Comparison of ENCODE assay signal across 35 cellular contexts in genomic region chr10:97587183-97587582, GRCh38. TPM values are rescaled to one million over a fixed set of nuclear protein-coding genes. Genes with fewer than 3 reads are reported as not detected.
"Had no signal": no experiment of that assay in that cellular context is flagged by ENCODE, and none has a peak within 500 bp of the region (broad histone marks: within the 10 kb centered on the region; RNA-seq: fewer than 3 reads in every experiment).

No MANE protein-coding gene starts in this region.

- H3K4me1 Mint-ChIP-seq: activated B cell treated with CpG ODN at 0.5 μM for 24 hours; activated naive CD4-positive, alpha-beta T cell treated with anti-CD3 and anti-CD28 coated beads, Interleukin-2, amount 50 U/mL, for 24 hours; stimulated activated naive B cell treated with anti-CD40 and anti-IgM and Interleukin-4, amounts not matched to agents 10 μg/mL and 1 μg/mL and 100 μg/mL, for 72 hours had no signal

- FAIRE-seq: colon, endometrium had no signal

- DNase-seq: activated B cell treated with CpG ODN at 0.5 μM for 24 hours; activated CD4-positive, alpha-beta T cell treated with anti-CD3 and anti-CD28 coated beads, Interleukin-2, amount 50 U/mL, for 1 hour; activated CD8-positive, alpha-beta T cell treated with anti-CD3 and anti-CD28 coated beads for 36 hours; activated naive CD8-positive, alpha-beta T cell treated with anti-CD3 and anti-CD28 coated beads, Interleukin-2, amount 50 U/mL, for 24 hours; activated T-cell treated with anti-CD3 and anti-CD28 coated beads, Interleukin-2, amount 50 U/mL, for 48 hours; amygdala; dermis blood vessel endothelial cell; effector CD8-positive, alpha-beta T cell; hypothalamus; immature natural killer cell; mucosa of descending colon; nephron progenitor cell; stimulated activated CD4-positive, alpha-beta T cell treated with anti-CD3 and anti-CD28 coated beads, Interleukin-1b, Interleukin-23, amount 100 ng/mL, for 48 hours; stimulated activated CD4-positive, alpha-beta T cell treated with anti-CD3 and anti-CD28 coated beads, Interleukin-4, amount 100 ng/mL, for 4 hours; stimulated activated CD8-positive, alpha-beta memory T cell treated with anti-CD3 and anti-CD28 coated beads, Interleukin-4, amount 100 ng/mL, for 48 hours; stimulated activated naive B cell treated with anti-CD40 and anti-IgM and Interleukin-4, amounts not matched to agents 10 μg/mL and 1 μg/mL and 100 μg/mL, for 72 hours; stomach; thyroid gland; upper lobe of right lung had no signal

- H3K27ac ChIP-seq: breast epithelium, epithelial cell of prostate, gastroesophageal sphincter, neutrophil, stomach, thyroid gland, upper lobe of right lung had no signal

- H3K4me3 ChIP-seq: breast epithelium, gastroesophageal sphincter, lung, mucosa of descending colon, smooth muscle cell, stomach, thyroid gland, upper lobe of right lung had no signal

- H3K36me3 ChIP-seq: breast epithelium, gastroesophageal sphincter, neutrophil, stomach, thyroid gland, upper lobe of right lung had no signal

- H3K27ac Mint-ChIP-seq: activated B cell treated with CpG ODN at 0.5 μM for 24 hours; activated CD8-positive, alpha-beta T cell treated with anti-CD3 and anti-CD28 coated beads for 36 hours; activated naive CD4-positive, alpha-beta T cell treated with anti-CD3 and anti-CD28 coated beads, Interleukin-2, amount 50 U/mL, for 24 hours; activated naive CD8-positive, alpha-beta T cell treated with anti-CD3 and anti-CD28 coated beads, Interleukin-2, amount 50 U/mL, for 24 hours; activated T-helper 2 cell treated with anti-CD3 and anti-CD28 coated beads, Interferon-gamma antibody, Interleukin-2, Interleukin-4, amounts not matched to agents 10 μg/mL and 5 μg/mL and 100 μg/mL, durations not matched to agents 14 hours and 24 hours and 36 hours; nephron progenitor cell; stimulated activated naive B cell treated with anti-CD40 and anti-IgM and Interleukin-4, amounts not matched to agents 10 μg/mL and 1 μg/mL and 100 μg/mL, for 72 hours had no signal

- H3K4me2 ChIP-seq: smooth muscle cell had no signal

- H3K9me3 ChIP-seq: breast epithelium, gastroesophageal sphincter, mucosa of descending colon, neutrophil, stomach, thyroid gland, upper lobe of right lung had no signal

- H3K4me1 ChIP-seq: breast epithelium, gastroesophageal sphincter, stomach, upper lobe of right lung had no signal

- H3K36me3 Mint-ChIP-seq: activated naive CD4-positive, alpha-beta T cell treated with anti-CD3 and anti-CD28 coated beads, Interleukin-2, amount 50 U/mL, for 24 hours; immature natural killer cell; stimulated activated naive B cell treated with anti-CD40 and anti-IgM and Interleukin-4, amounts not matched to agents 10 μg/mL and 1 μg/mL and 100 μg/mL, for 72 hours had no signal

- H3K4me3 Mint-ChIP-seq: activated B cell treated with CpG ODN at 0.5 μM for 24 hours; activated CD8-positive, alpha-beta T cell treated with anti-CD3 and anti-CD28 coated beads for 36 hours; activated naive CD4-positive, alpha-beta T cell treated with anti-CD3 and anti-CD28 coated beads, Interleukin-2, amount 50 U/mL, for 24 hours; activated naive CD8-positive, alpha-beta T cell treated with anti-CD3 and anti-CD28 coated beads, Interleukin-2, amount 50 U/mL, for 24 hours; central memory CD8-positive, alpha-beta T cell; immature natural killer cell; nephron progenitor cell; stimulated activated naive B cell treated with anti-CD40 and anti-IgM and Interleukin-4, amounts not matched to agents 10 μg/mL and 1 μg/mL and 100 μg/mL, for 72 hours had no signal

- ATAC-seq: activated CD8-positive, alpha-beta T cell treated with anti-CD3 and anti-CD28 coated beads for 36 hours; gastroesophageal sphincter; left lobe of liver; mucosa of descending colon; stimulated activated naive B cell treated with anti-CD40 and anti-IgM and Interleukin-4, amounts not matched to agents 10 μg/mL and 1 μg/mL and 100 μg/mL, for 72 hours; upper lobe of right lung had no signal

- H3K9me3 Mint-ChIP-seq: activated B cell treated with CpG ODN at 0.5 μM for 24 hours; activated CD8-positive, alpha-beta T cell treated with anti-CD3 and anti-CD28 coated beads for 36 hours; activated naive CD4-positive, alpha-beta T cell treated with anti-CD3 and anti-CD28 coated beads, Interleukin-2, amount 50 U/mL, for 24 hours; activated naive CD8-positive, alpha-beta T cell treated with anti-CD3 and anti-CD28 coated beads, Interleukin-2, amount 50 U/mL, for 24 hours; activated T-helper 2 cell treated with anti-CD3 and anti-CD28 coated beads, Interferon-gamma antibody, Interleukin-2, Interleukin-4, amounts not matched to agents 10 μg/mL and 5 μg/mL and 100 μg/mL, durations not matched to agents 14 hours and 24 hours and 36 hours; central memory CD8-positive, alpha-beta T cell; immature natural killer cell; nephron progenitor cell; stimulated activated naive B cell treated with anti-CD40 and anti-IgM and Interleukin-4, amounts not matched to agents 10 μg/mL and 1 μg/mL and 100 μg/mL, for 72 hours had no signal

- H3K27me3 ChIP-seq: breast epithelium, gastroesophageal sphincter, neutrophil, stomach, thyroid gland, upper lobe of right lung had no signal

- H3K27me3 Mint-ChIP-seq: activated B cell treated with CpG ODN at 0.5 μM for 24 hours; activated CD8-positive, alpha-beta T cell treated with anti-CD3 and anti-CD28 coated beads for 36 hours; activated naive CD4-positive, alpha-beta T cell treated with anti-CD3 and anti-CD28 coated beads, Interleukin-2, amount 50 U/mL, for 24 hours; activated naive CD8-positive, alpha-beta T cell treated with anti-CD3 and anti-CD28 coated beads, Interleukin-2, amount 50 U/mL, for 24 hours; central memory CD8-positive, alpha-beta T cell; stimulated activated naive B cell treated with anti-CD40 and anti-IgM and Interleukin-4, amounts not matched to agents 10 μg/mL and 1 μg/mL and 100 μg/mL, for 72 hours had no signal

RNA-seq across cellular contexts. Expression of gene C10orf62, which starts 2.3 kb away (rescaled TPM):
- total RNA-seq: activated B cell treated with CpG ODN at 0.5 μM for 24 hours; activated CD8-positive, alpha-beta T cell treated with anti-CD3 and anti-CD28 coated beads for 36 hours; activated T-helper 2 cell treated with anti-CD3 and anti-CD28 coated beads, Interferon-gamma antibody, Interleukin-2, Interleukin-4, amounts not matched to agents 10 μg/mL and 5 μg/mL and 100 μg/mL, durations not matched to agents 14 hours and 24 hours and 36 hours; gastroesophageal sphincter; kidney epithelial cell; mesenteric fat pad; mucosa of descending colon; osteocyte; smooth muscle cell; stomach; T-helper 2 cell treated with Interferon-gamma antibody and Interleukin-4, amounts not matched to agents 100 ng/mL and 5 ng/mL, for 36 hours; upper lobe of right lung had no signal
- polyA plus RNA-seq: immature natural killer cell, lung, smooth muscle cell, stomach had no signal

RNA-seq across cellular contexts. Expression of gene HOGA1, which starts 3.0 kb away (rescaled TPM):
- total RNA-seq: activated B cell treated with CpG ODN at 0.5 μM for 24 hours; activated CD8-positive, alpha-beta T cell treated with anti-CD3 and anti-CD28 coated beads for 36 hours; activated T-helper 2 cell treated with anti-CD3 and anti-CD28 coated beads, Interferon-gamma antibody, Interleukin-2, Interleukin-4, amounts not matched to agents 10 μg/mL and 5 μg/mL and 100 μg/mL, durations not matched to agents 14 hours and 24 hours and 36 hours; osteocyte; smooth muscle cell; stomach; T-helper 2 cell treated with Interferon-gamma antibody and Interleukin-4, amounts not matched to agents 100 ng/mL and 5 ng/mL, for 36 hours had no signal
- polyA plus RNA-seq: immature natural killer cell had no signal

RNA-seq across cellular contexts. Expression of gene ANKRD2, which starts 14.6 kb away (rescaled TPM):
- total RNA-seq: activated B cell treated with CpG ODN at 0.5 μM for 24 hours; activated CD8-positive, alpha-beta T cell treated with anti-CD3 and anti-CD28 coated beads for 36 hours; breast epithelium; left lobe of liver; mesenteric fat pad; osteocyte; smooth muscle cell; stomach; thyroid gland had no signal
- polyA plus RNA-seq: immature natural killer cell had no signal
